In the genomic region with DNA sequence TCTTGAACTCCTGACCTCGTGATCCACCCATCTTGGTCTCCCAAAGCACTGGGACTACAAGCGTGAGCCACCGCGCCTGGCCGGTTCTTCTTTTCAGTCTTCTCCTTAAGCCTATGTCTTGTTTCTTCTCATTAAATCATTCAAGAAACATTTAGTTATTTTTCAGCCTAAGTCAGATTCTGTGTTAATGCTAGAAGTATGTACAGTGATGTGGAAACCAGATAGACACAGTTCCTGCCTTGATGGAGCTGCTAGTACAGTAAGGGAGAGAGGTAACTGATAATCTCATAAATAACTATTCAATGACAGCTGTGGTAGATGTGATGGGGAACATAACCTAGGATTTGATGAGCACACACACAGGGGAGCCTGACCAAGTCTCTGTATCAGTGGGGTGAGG, we compare ENCODE assay signal across 35 cellular contexts.
"Had no signal": no experiment of that assay in that cellular context is flagged by ENCODE, and none has a peak within 500 bp of the region (broad histone marks: within the 10 kb centered on the region; RNA-seq: fewer than 3 reads in every experiment).

No MANE protein-coding gene starts in this region.

- H2AFZ ChIP-seq: PC-9 had no signal

- H3K27me3 ChIP-seq: adrenal gland, brain microvascular endothelial cell, MG63 had no signal

- DNase-seq: activated CD4-positive, alpha-beta memory T cell treated with anti-CD3 and anti-CD28 coated beads, Interleukin-2, amount 10 ng/mL, durations not matched to agents 7 days and 5 days; activated CD4-positive, alpha-beta T cell treated with anti-CD3 and anti-CD28 coated beads for 1 hour; activated CD4-positive, CD25-positive, alpha-beta regulatory T cell; activated CD8-positive, alpha-beta memory T cell treated with anti-CD3 and anti-CD28 coated beads for 24 hours; activated CD8-positive, alpha-beta memory T cell treated with anti-CD3 and anti-CD28 coated beads, Interleukin-2, amount 10 ng/mL, durations not matched to agents 7 days and 5 days; activated CD8-positive, alpha-beta memory T cell treated with anti-CD3 and anti-CD28 coated beads, Interleukin-2, amount 50 U/mL, for 48 hours; activated gamma-delta T cell; activated naive CD4-positive, alpha-beta T cell treated with Interleukin-2 at 50 U/mL for 16 hours; activated naive CD8-positive, alpha-beta T cell treated with anti-CD3 and anti-CD28 coated beads, Interleukin-2, amount 10 ng/mL, durations not matched to agents 7 days and 5 days; activated T-cell treated with anti-CD3 and anti-CD28 coated beads, Interleukin-2, amount 50 U/mL, for 48 hours; adrenal gland; anterior cingulate cortex; brain microvascular endothelial cell; central memory CD4-positive, alpha-beta T cell; Kasumi-1; MG63; MV-4-11; NCI-H1092; NCI-H1436 treated with DMSO at 0.1 percent for 48 hours; NCI-H1694 treated with DMSO at 0.1 percent for 48 hours; NCI-H2029; NCI-H510A; NCI-H526; NCI-H748 treated with DMSO at 0.1 percent for 48 hours; NK-92 treated with Interleukin-12 subunit alpha and Interleukin-12 subunit beta, amount 100 ng/mL, for 24 hours; PC-9; SIG-M5; T-cell; T-helper 2 cell; T-helper 9 cell had no signal

- H3K4me3 ChIP-seq: adrenal gland, MG63, PC-9 had no signal

- ATAC-seq: activated CD8-positive, alpha-beta memory T cell treated with anti-CD3 and anti-CD28 coated beads, Interleukin-2, amount 10 ng/mL, durations not matched to agents 7 days and 5 days; Right ventricle myocardium inferior; SK-N-SH treated with all-trans-retinoic acid at 6 μM for 48 hours; T-cell had no signal

- H3K27ac ChIP-seq: adrenal gland, brain microvascular endothelial cell, PC-9, RWPE1, VCaP had no signal

- H3K36me3 ChIP-seq: adrenal gland, brain microvascular endothelial cell, MG63 had no signal

- H3K4me2 ChIP-seq: PC-9 had no signal

- H3K9me3 ChIP-seq: adrenal gland had no signal

- H3K4me3 Mint-ChIP-seq: activated CD4-positive, alpha-beta memory T cell treated with anti-CD3 and anti-CD28 coated beads, Interleukin-2, amount 10 ng/mL, durations not matched to agents 7 days and 5 days; activated CD8-positive, alpha-beta memory T cell treated with anti-CD3 and anti-CD28 coated beads, Interleukin-2, amount 10 ng/mL, durations not matched to agents 7 days and 5 days; activated naive CD4-positive, alpha-beta T cell treated with anti-CD3 and anti-CD28 coated beads, Interleukin-2, amount 50 U/mL, for 24 hours; activated naive CD8-positive, alpha-beta T cell treated with anti-CD3 and anti-CD28 coated beads, Interleukin-2, amount 10 ng/mL, durations not matched to agents 7 days and 5 days; T-cell had no signal

- H3K4me1 ChIP-seq: adrenal gland had no signal

- H3K27ac Mint-ChIP-seq: activated CD4-positive, alpha-beta memory T cell treated with anti-CD3 and anti-CD28 coated beads, Interleukin-2, amount 10 ng/mL, durations not matched to agents 7 days and 5 days; activated CD8-positive, alpha-beta memory T cell treated with anti-CD3 and anti-CD28 coated beads, Interleukin-2, amount 10 ng/mL, durations not matched to agents 7 days and 5 days; activated naive CD4-positive, alpha-beta T cell treated with anti-CD3 and anti-CD28 coated beads, Interleukin-2, amount 50 U/mL, for 24 hours; activated naive CD8-positive, alpha-beta T cell treated with anti-CD3 and anti-CD28 coated beads, Interleukin-2, amount 10 ng/mL, durations not matched to agents 7 days and 5 days; T-cell had no signal

- H3K36me3 Mint-ChIP-seq: activated naive CD4-positive, alpha-beta T cell treated with anti-CD3 and anti-CD28 coated beads, Interleukin-2, amount 50 U/mL, for 24 hours; activated naive CD8-positive, alpha-beta T cell treated with anti-CD3 and anti-CD28 coated beads, Interleukin-2, amount 10 ng/mL, durations not matched to agents 7 days and 5 days; T-cell had no signal

- H3K27me3 Mint-ChIP-seq: activated CD4-positive, alpha-beta memory T cell treated with anti-CD3 and anti-CD28 coated beads, Interleukin-2, amount 10 ng/mL, durations not matched to agents 7 days and 5 days; activated CD8-positive, alpha-beta memory T cell treated with anti-CD3 and anti-CD28 coated beads, Interleukin-2, amount 10 ng/mL, durations not matched to agents 7 days and 5 days; activated naive CD4-positive, alpha-beta T cell treated with anti-CD3 and anti-CD28 coated beads, Interleukin-2, amount 50 U/mL, for 24 hours; activated naive CD8-positive, alpha-beta T cell treated with anti-CD3 and anti-CD28 coated beads, Interleukin-2, amount 10 ng/mL, durations not matched to agents 7 days and 5 days; T-cell had no signal

- H3K9me3 Mint-ChIP-seq: activated CD4-positive, alpha-beta memory T cell treated with anti-CD3 and anti-CD28 coated beads, Interleukin-2, amount 10 ng/mL, durations not matched to agents 7 days and 5 days; activated naive CD4-positive, alpha-beta T cell treated with anti-CD3 and anti-CD28 coated beads, Interleukin-2, amount 50 U/mL, for 24 hours; activated naive CD8-positive, alpha-beta T cell treated with anti-CD3 and anti-CD28 coated beads, Interleukin-2, amount 10 ng/mL, durations not matched to agents 7 days and 5 days; T-cell had no signal
